Comparison of ENCODE assay signal across 3 cellular contexts in genomic region chr11:424766-425165, GRCh38. TPM values are rescaled to one million over a fixed set of nuclear protein-coding genes. Genes with fewer than 3 reads are reported as not detected.
"Had no signal": no experiment of that assay in that cellular context is flagged by ENCODE, and none has a peak within 500 bp of the region (broad histone marks: within the 10 kb centered on the region; RNA-seq: fewer than 3 reads in every experiment).

No MANE protein-coding gene starts in this region.

RNA-seq across cellular contexts. Expression of gene ANO9, which starts 17.0 kb away (rescaled TPM):
- total RNA-seq: GM23248, IMR-90 had no signal
- polyA plus RNA-seq: GM23248, IMR-90 had no signal

RNA-seq across cellular contexts. Expression of gene B4GALNT4, which starts 55.5 kb away (rescaled TPM):
- total RNA-seq: HT-29 had no signal
